Comparison of ENCODE assay signal across 14 cellular contexts in the genomic region with DNA sequence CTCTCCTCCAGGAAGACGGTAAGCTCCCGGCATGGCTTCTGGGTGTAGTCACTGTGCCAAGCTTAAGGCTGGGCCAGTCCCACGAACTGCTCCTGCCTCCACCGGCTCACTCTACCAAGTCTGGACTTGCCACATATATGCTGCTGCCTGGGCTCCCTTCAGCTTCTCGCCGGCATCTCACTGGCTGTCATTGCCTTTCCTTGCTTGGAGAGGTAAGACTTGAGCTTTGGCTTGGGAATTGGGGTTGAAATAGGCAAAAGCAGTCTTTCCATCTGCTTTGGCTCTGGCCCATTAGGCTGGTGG.
DNase-seq lines count a peak whose midpoint lies in the region; ATAC-seq, FAIRE-seq and TF ChIP-seq lines count a peak whose summit lies in the region.
"Had no signal": no experiment of that assay in that cellular context is flagged by ENCODE, and none has a peak within 500 bp of the region (broad histone marks: within the 10 kb centered on the region; RNA-seq: fewer than 3 reads in every experiment).

No MANE protein-coding gene starts in this region.

- POLR2A ChIA-PET in H1 (lab: Charles Lee; ENCODE audit: partially characterized antibody) = interaction anchor here (0.6 kb wide), 1 partner anchor 17 kb away, joined by 3 read pairs; no protein-coding TSS in a partner anchor

- TF ChIP-seq POLR2A in H1 (IDR thresholded peaks at IDR 0.05; ENCODE audit: control extremely low read depth in 1 of 2, low read depth in 2 of 2, low read length in 2 of 2) = no peak

- ATAC-seq in GM21526 (IDR thresholded peaks at IDR 0.05; ENCODE audit: low FRiP score, unreplicated experiment) = no peak
- ATAC-seq: CD8-positive, alpha-beta T cell; GM23338 had no signal

- H4K5ac ChIP-seq in H1 (ENCODE audit: insufficient read length, low read depth, low read length) = no peak overlapping the region

- FAIRE-seq in H1 (lab: Jason Lieb, UNC) (no peak), GM19239 (lab: Jason Lieb, UNC) (no peak)
- FAIRE-seq: D721Med had no signal

- TF ChIP-seq RAD21 in H1 (IDR thresholded peaks at IDR 0.05 in 1 of 2, conservative IDR thresholded peaks at IDR 0.05 in 1 of 2; ENCODE audit: low read depth in 2 of 2, low read length in 2 of 2) = no peak

- no peak overlapping the region for H2BK20ac ChIP-seq in H1 (ENCODE audit: low read length)

- H3K27ac ChIP-seq in H1 (ENCODE audit: low read depth, low read length) (no peak overlapping the region), neuronal stem cell (replicated peaks; ENCODE audit: low read length) (no peak overlapping the region)
- H3K27ac ChIP-seq: 22Rv1 had no signal

- H3K18ac ChIP-seq in H1 (ENCODE audit: extremely low read depth, low read length) (no peak overlapping the region), neuronal stem cell (ENCODE audit: low read length) (peak overlapping the region; percentile 17)

- no peaks in the 10 kb centered on the region for H3K9me3 ChIP-seq in H1 (ENCODE audit: insufficient read depth in 2 of 2, low read depth in 1 of 2, low read length in 1 of 2)
- no peaks in the 10 kb centered on the region for H3K9me3 ChIP-seq in neuronal stem cell (replicated peaks in 1 of 2; ENCODE audit: control insufficient read depth in 2 of 2, insufficient read depth in 1 of 2, low read depth in 1 of 2, low read length in 2 of 2)

- no peaks in the 10 kb centered on the region for H3K79me2 ChIP-seq in H1 (ENCODE audit: control insufficient read depth in 1 of 2, insufficient read depth in 2 of 2, low read length in 2 of 2)

- H3K4me1 ChIP-seq in H1 (replicated peaks in 1 of 4; ENCODE audit: control insufficient read depth in 3 of 4, insufficient read depth in 4 of 4, low read length in 3 of 4) (peaks cover 0 to 1% (median 0%) of the 10 kb centered on the region in 4 experiments; a peak in 1 of 7 replicates), neuronal stem cell (ENCODE audit: control insufficient read depth in 2 of 2, insufficient read depth in 1 of 2, low read depth in 1 of 2, low read length in 2 of 2) (peaks cover 0 to 6% of the 10 kb centered on the region in 2 donors)

- H3K27me3 ChIP-seq in H1 (replicated peaks in 1 of 4; ENCODE audit: control insufficient read depth in 3 of 4, extremely low read depth in 1 of 4, insufficient read depth in 3 of 4, low read length in 3 of 4) (no peaks in the 10 kb centered on the region), neuronal stem cell (ENCODE audit: control insufficient read depth in 3 of 3, insufficient read depth in 3 of 3, low read depth in 1 of 3, low read length in 3 of 3) (no peaks in the 10 kb centered on the region)

- no peak overlapping the region for H3K23ac ChIP-seq in H1 (ENCODE audit: insufficient read length)
- H3K23ac ChIP-seq in neuronal stem cell (ENCODE audit: low read depth, low read length, poor library complexity) = no peak overlapping the region

- no peaks in the 10 kb centered on the region for H4K20me1 ChIP-seq in H1 (replicated peaks in 1 of 2; ENCODE audit: control insufficient read depth in 1 of 2, insufficient read depth in 2 of 2, low read length in 2 of 2)

- no peaks in the 10 kb centered on the region for H3K79me1 ChIP-seq in H1 (ENCODE audit: low read depth, low read length)
- no peaks in the 10 kb centered on the region for H3K79me1 ChIP-seq in neuronal stem cell (ENCODE audit: low read depth, low read length)

- H3K36me3 ChIP-seq in H1 (ENCODE audit: control insufficient read depth in 2 of 4, insufficient read depth in 4 of 4, low read length in 3 of 4) (no peaks in the 10 kb centered on the region), neuronal stem cell (replicated peaks in 1 of 2; ENCODE audit: control insufficient read depth in 2 of 2, insufficient read depth in 2 of 2, low read length in 2 of 2) (no peaks in the 10 kb centered on the region)

- no peak overlapping the region for H3K4ac ChIP-seq in H1 (replicated peaks; ENCODE audit: insufficient read length, low read depth, low read length)
- no peak overlapping the region for H3K4ac ChIP-seq in neuronal stem cell (ENCODE audit: low read length)

- no peak overlapping the region for H3K56ac ChIP-seq in H1 (replicated peaks; ENCODE audit: insufficient read length, low read depth, low read length)

- 93% methylated on average over 6 of the region's 6 CpGs; no CpG with 5 or more reads in 1 of the 2 experiments for WGBS in H1 (ENCODE audit: extremely low coverage in 1 of 2, insufficient coverage in 1 of 2, insufficient read length in 1 of 2, insufficient replicate concordance in 2 of 2, low coverage in 1 of 2, low lambda C conversion rate in 2 of 2, missing lambda C conversion rate in 1 of 2), 2 experiments
- no CpG with 5 or more reads among the region's 6 CpGs for WGBS in neuronal stem cell (ENCODE audit: extremely low coverage in 2 of 2, insufficient read length in 2 of 2, insufficient replicate concordance in 1 of 2), 2 donors

- no peak for TF ChIP-seq CTCF in H1 (IDR thresholded peaks at IDR 0.05; ENCODE audit: control extremely low read depth in 1 of 3, insufficient read depth in 1 of 3, low read depth in 1 of 3, low read length in 3 of 3)

- no peak for TF ChIP-seq EP300 in H1 (IDR thresholded peaks at IDR 0.05; ENCODE audit: borderline replicate concordance in 1 of 2, low read depth in 2 of 2, low read length in 2 of 2)

- H3K14ac ChIP-seq in H1 (ENCODE audit: insufficient read length) = no peak overlapping the region
- H3K14ac ChIP-seq in neuronal stem cell (ENCODE audit: low read length) = no peak overlapping the region

- no peaks in the 10 kb centered on the region for H3K23me2 ChIP-seq in H1 (ENCODE audit: low read depth, low read length)

- H2BK5ac ChIP-seq in H1 (ENCODE audit: low read depth, low read length) = 0 out of 2 replicates have a peak overlapping the region, but pooled peaks have one; percentile 36
- no peak overlapping the region for H2BK5ac ChIP-seq in neuronal stem cell (ENCODE audit: low read length)

- H2BK12ac ChIP-seq in H1 (ENCODE audit: low read depth, low read length) (no peak overlapping the region), neuronal stem cell (ENCODE audit: low read length) (no peak overlapping the region)

- CTCF ChIA-PET in H1 (lab: Charles Lee; ENCODE audit: partially characterized antibody) = interaction anchor here (0.7 to 1.4 kb wide), 9 partner anchors 11 to 216 kb away, joined by 3 to 4 read pairs (median 3); no protein-coding TSS in a partner anchor

- peak; percentile 48 for DNase-seq in DMS 273 (lab: John Stamatoyannopoulos, UW; ENCODE audit: unreplicated experiment)
- no peak for DNase-seq in DMS 273 treated with DMSO at 0.1 percent for 48 hours (lab: John Stamatoyannopoulos, UW)
- DNase-seq in H1 (ENCODE audit: low read depth in 1 of 2, low spot score in 2 of 2) = no peak
- no peak for DNase-seq in neuronal stem cell (ENCODE audit: low spot score)
- no peak for DNase-seq in GM19239 (ENCODE audit: insufficient read length, low spot score)
- no peak for DNase-seq in SIG-M5 (lab: John Stamatoyannopoulos, UW)
- DNase-seq: CD8-positive, alpha-beta T cell; COR-L47; GF-D8; H9 had no signal

- H4K91ac ChIP-seq in H1 (replicated peaks; ENCODE audit: insufficient read length, low read length) (no peak overlapping the region), neuronal stem cell (ENCODE audit: low read depth, low read length, poor library complexity) (no peak overlapping the region)

- H2AK5ac ChIP-seq in H1 (ENCODE audit: low read depth, low read length) (no peak overlapping the region), neuronal stem cell (ENCODE audit: low read depth, low read length) (peak overlapping the region; percentile 9)

- no peak overlapping the region for H3K4me3 ChIP-seq in H1 (ENCODE audit: extremely low read depth in 1 of 4, insufficient read depth in 2 of 4, low read depth in 3 of 4, low read length in 4 of 4)
- no peak overlapping the region for H3K4me3 ChIP-seq in neuronal stem cell (ENCODE audit: low read length in 2 of 2)
- H3K4me3 ChIP-seq: GM23338 had no signal

- no peak overlapping the region for H3K4me2 ChIP-seq in H1 (ENCODE audit: insufficient read depth in 1 of 2, low read depth in 2 of 2, low read length in 2 of 2)
- H3K4me2 ChIP-seq in neuronal stem cell (ENCODE audit: insufficient read depth, low read length, poor library complexity, severe bottlenecking) = no peak overlapping the region
- H3K4me2 ChIP-seq: GM23338 had no signal

- no peak overlapping the region for H3K9ac ChIP-seq in H1 (replicated peaks in 1 of 4; ENCODE audit: extremely low read depth in 1 of 4, low read depth in 3 of 4, low read length in 3 of 4)
- no peak overlapping the region for H3K9ac ChIP-seq in neuronal stem cell (ENCODE audit: low read depth, low read length, poor library complexity)

- H2BK15ac ChIP-seq in H1 (ENCODE audit: low read length) (peak overlapping the region; percentile 31; the same call in 1 of the 2 replicates), neuronal stem cell (ENCODE audit: low read length) (peak overlapping the region; percentile 9)

- H4K8ac ChIP-seq in H1 (ENCODE audit: extremely low read depth, insufficient read depth, low read length) (no peak overlapping the region), neuronal stem cell (ENCODE audit: low read depth, low read length) (no peak overlapping the region)

- H2BK120ac ChIP-seq in H1 (replicated peaks; ENCODE audit: low read depth, low read length) (no peak overlapping the region), neuronal stem cell (ENCODE audit: low read depth, low read length) (no peak overlapping the region)

- H2AFZ ChIP-seq in H1 (ENCODE audit: low read length) (no peak overlapping the region), neuronal stem cell (ENCODE audit: low read length) (no peak overlapping the region)
- H2AFZ ChIP-seq: GM23338 had no signal

TF ChIP-seq in H1, 55 proteins besides CTCF, POLR2A, EP300 and RAD21:
- TF ChIP-seq PHF8 (conservative IDR thresholded peaks at IDR 0.05; ENCODE audit: low read depth, low read length) (no peak), SP1 (IDR thresholded peaks at IDR 0.05; ENCODE audit: low read depth, low read length) (no peak), RXRA (IDR thresholded peaks at IDR 0.05; ENCODE audit: insufficient read depth, low read depth, low read length) (no peak), CEBPB (IDR thresholded peaks at IDR 0.05; ENCODE audit: low read depth, low read length) (no peak), SAP30 (IDR thresholded peaks at IDR 0.05; ENCODE audit: insufficient read depth, insufficient replicate concordance, low read length) (no peak)
